10 cellular contexts compared by ENCODE assay signal in the genomic region with DNA sequence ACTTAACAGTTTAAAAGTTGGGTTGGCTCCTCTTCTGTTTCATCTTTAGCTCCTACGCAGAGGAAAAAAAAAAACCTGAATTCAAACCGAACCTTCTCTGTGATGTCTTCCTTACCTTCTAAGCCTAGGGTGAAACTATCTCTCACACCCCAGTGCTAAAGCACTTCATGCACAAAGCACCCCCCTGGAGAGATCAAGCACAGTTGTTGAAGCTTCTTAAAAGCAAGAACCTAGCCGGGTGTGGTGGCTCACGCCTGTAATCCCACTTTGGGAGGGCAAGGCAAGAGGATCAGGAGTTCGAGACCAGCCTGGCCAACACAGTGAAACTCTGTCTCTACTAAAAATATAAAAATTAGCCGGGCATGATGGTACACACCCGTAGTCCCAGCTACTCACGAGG. TPM values are rescaled to one million over a fixed set of nuclear protein-coding genes. Genes with fewer than 3 reads are reported as not detected.
A peak's percentile ranks its signal among the peaks of the same experiment; 100 is the strongest.
DNase-seq lines count a peak whose midpoint lies in the region; ATAC-seq and TF ChIP-seq lines count a peak whose summit lies in the region.
"Had no signal": no experiment of that assay in that cellular context is flagged by ENCODE, and none has a peak within 500 bp of the region (broad histone marks: within the 10 kb centered on the region; RNA-seq: fewer than 3 reads in every experiment).

No MANE protein-coding gene starts in this region.

- peak overlapping the region; percentile 9 for H3K9ac ChIP-seq in muscle layer of colon (ENCODE audit: low read length)

- TF ChIP-seq CTCF in heart left ventricle (IDR thresholded peaks at IDR 0.05) (no peak), transverse colon (IDR thresholded peaks at IDR 0.05) (no peak)

- H3K4me1 ChIP-seq in heart left ventricle (peaks cover 18 to 91% (median 71%) of the 10 kb centered on the region in 12 donors), muscle layer of colon (ENCODE audit: insufficient read depth, low read length) (peaks cover 85% of the 10 kb centered on the region), transverse colon (peaks cover 35 to 66% (median 43%) of the 10 kb centered on the region in 4 donors)

- peak overlapping the region; percentile 44 for H3K4me3 Mint-ChIP-seq in activated naive CD8-positive, alpha-beta T cell treated with anti-CD3 and anti-CD28 coated beads, Interleukin-2, amount 50 U/mL, for 24 hours

- H3K27me3 Mint-ChIP-seq in activated naive CD8-positive, alpha-beta T cell treated with anti-CD3 and anti-CD28 coated beads, Interleukin-2, amount 50 U/mL, for 24 hours = no peaks in the 10 kb centered on the region
- H3K27me3 Mint-ChIP-seq: naive thymus-derived CD8-positive, alpha-beta T cell had no signal

- H3K36me3 Mint-ChIP-seq in activated naive CD8-positive, alpha-beta T cell treated with anti-CD3 and anti-CD28 coated beads, Interleukin-2, amount 50 U/mL, for 24 hours (ENCODE audit: low read depth) = peaks cover 23% of the 10 kb centered on the region
- H3K36me3 Mint-ChIP-seq: naive thymus-derived CD8-positive, alpha-beta T cell had no signal

- intact Hi-C loops in heart left ventricle (cut with DNase I) = loop anchor here in 3 of 10 donors (5.0 kb wide), 3 partner anchors 34 to 94 kb away; partner anchors contain the start of gene CORO1C (in 1 of the 3)
- intact Hi-C loops in left ventricle myocardium superior (cut with micrococcal nuclease) = loop anchor here (5.0 kb wide), 1 partner anchor 34 kb away; no protein-coding TSS in a partner anchor
- intact Hi-C loops in transverse colon (cut with DNase I; ENCODE audit: low total_unique reads) = no loop called here

- peaks cover 0 to 29% (median 8%) of the 10 kb centered on the region in 9 donors for H3K36me3 ChIP-seq in heart left ventricle
- peaks cover 8% of the 10 kb centered on the region for H3K36me3 ChIP-seq in muscle layer of colon (ENCODE audit: insufficient read depth, low read length)
- no peaks in the 10 kb centered on the region for H3K36me3 ChIP-seq in transverse colon

- WGBS in heart left ventricle, 4 donors = 89 to 93% (median 89%) methylated on average over 8 of the region's 8 CpGs
- 86 to 93% methylated on average over 4 to 8 of the region's 8 CpGs for WGBS in transverse colon (ENCODE audit: low coverage in 1 of 2), 2 donors

- in situ Hi-C loops in transverse colon (cut with MboI; ENCODE audit: low pct_ligation_motif_present in 1 of 4, low pct_unique_long_range_greater_than_20kb in 1 of 4, low sequenced_read_pairs in 3 of 4) = no loop called here

- ATAC-seq in heart left ventricle (no peak), left ventricle myocardium superior (no peak)
- no peak for ATAC-seq in activated naive CD8-positive, alpha-beta T cell treated with anti-CD3 and anti-CD28 coated beads, Interleukin-2, amount 50 U/mL, for 24 hours
- ATAC-seq: naive thymus-derived CD8-positive, alpha-beta T cell had no signal

- peaks cover 91% of the 10 kb centered on the region for H3K4me1 Mint-ChIP-seq in activated naive CD8-positive, alpha-beta T cell treated with anti-CD3 and anti-CD28 coated beads, Interleukin-2, amount 50 U/mL, for 24 hours

- H3K9me3 ChIP-seq in heart left ventricle = no peaks in the 10 kb centered on the region
- no peaks in the 10 kb centered on the region for H3K9me3 ChIP-seq in muscle layer of colon (ENCODE audit: low read length)
- H3K9me3 ChIP-seq in transverse colon = no peaks in the 10 kb centered on the region

- no peak for TF ChIP-seq EP300 in transverse colon (IDR thresholded peaks at IDR 0.05; ENCODE audit: low read depth)

- H3K4me3 ChIP-seq in heart left ventricle = no peak overlapping the region
- H3K4me3 ChIP-seq in muscle layer of colon (ENCODE audit: low read depth in 1 of 2, low read length in 2 of 2) = no peak overlapping the region
- H3K4me3 ChIP-seq in transverse colon = no peak overlapping the region

- TF ChIP-seq POLR2A in heart left ventricle (IDR thresholded peaks at IDR 0.05) = no peak
- TF ChIP-seq POLR2A in transverse colon (IDR thresholded peaks at IDR 0.05) = no peak

- H3K27me3 ChIP-seq in heart left ventricle (no peaks in the 10 kb centered on the region), muscle layer of colon (ENCODE audit: control insufficient read depth in 1 of 2, insufficient read depth in 2 of 2, low read length in 2 of 2) (no peaks in the 10 kb centered on the region), transverse colon (no peaks in the 10 kb centered on the region)

- DNase-seq in heart left ventricle (no peak), left ventricle myocardium superior (no peak), transverse colon (no peak), NCI-H1092 treated with DMSO at 0.1 percent for 48 hours (lab: John Stamatoyannopoulos, UW) (no peak), NCI-H345 treated with DMSO at 0.1 percent for 48 hours (lab: John Stamatoyannopoulos, UW; ENCODE audit: unreplicated experiment) (no peak), NCI-H510A treated with DMSO at 0.1 percent for 48 hours (lab: John Stamatoyannopoulos, UW) (no peak)
- DNase-seq in activated naive CD8-positive, alpha-beta T cell treated with anti-CD3 and anti-CD28 coated beads, Interleukin-2, amount 50 U/mL, for 24 hours = no peak
- DNase-seq: naive thymus-derived CD8-positive, alpha-beta T cell had no signal

- H3K27ac ChIP-seq in heart left ventricle = peak overlapping the region in 11 of 12 donors; percentile 84 to 96 (median 93)
- peak overlapping the region; percentile 95 for H3K27ac ChIP-seq in muscle layer of colon (ENCODE audit: low read depth, low read length)
- peak overlapping the region; percentile 84 to 94 (median 88) for H3K27ac ChIP-seq in transverse colon
- H3K27ac ChIP-seq: C4-2B had no signal

- H3K9me3 Mint-ChIP-seq in activated naive CD8-positive, alpha-beta T cell treated with anti-CD3 and anti-CD28 coated beads, Interleukin-2, amount 50 U/mL, for 24 hours = peaks cover 5% of the 10 kb centered on the region
- H3K9me3 Mint-ChIP-seq: naive thymus-derived CD8-positive, alpha-beta T cell had no signal

- peak overlapping the region; percentile 73 for H3K27ac Mint-ChIP-seq in activated naive CD8-positive, alpha-beta T cell treated with anti-CD3 and anti-CD28 coated beads, Interleukin-2, amount 50 U/mL, for 24 hours

RNA-seq across cellular contexts. Expression of gene CORO1C, which starts 37.5 kb away (rescaled TPM):
- 100 to 1,000 TPM in 1 of 9 donors, 10 to 100 TPM in 8; 48.3 to 119 (median 68.5) TPM for total RNA-seq in heart left ventricle
- polyA plus RNA-seq in heart left ventricle = 10 to 100 TPM; 18.3 to 55.2 TPM
- 68.0 TPM for total RNA-seq in left ventricle myocardium superior
- total RNA-seq in transverse colon = 100 to 1,000 TPM in 3 of 4 donors, 10 to 100 TPM in 1; 68.1 to 153 (median 128) TPM
